In genomic region chr16:28504707-28505404, GRCh38 we compare ENCODE assay signal across 1 cellular context.
TF ChIP-seq lines count a peak whose summit lies in the region.

No MANE protein-coding gene starts in this region.

TF ChIP-seq in H1, 55 proteins besides CTCF, POLR2A, EP300 and RAD21:
- no peak for TF ChIP-seq CBX8 (IDR thresholded peaks at IDR 0.05; ENCODE audit: borderline replicate concordance, low read depth, low read length)
- TF ChIP-seq TAF1 (IDR thresholded peaks at IDR 0.05; ENCODE audit: low read depth, low read length) = no peak
- TF ChIP-seq ZNF274 (IDR thresholded peaks at IDR 0.05; ENCODE audit: borderline replicate concordance, extremely low read depth, low read length) = no peak
- no peak for TF ChIP-seq TBP (IDR thresholded peaks at IDR 0.05; ENCODE audit: low read depth, low read length)
